ENCODE assay signal across 8 cellular contexts in the genomic region with DNA sequence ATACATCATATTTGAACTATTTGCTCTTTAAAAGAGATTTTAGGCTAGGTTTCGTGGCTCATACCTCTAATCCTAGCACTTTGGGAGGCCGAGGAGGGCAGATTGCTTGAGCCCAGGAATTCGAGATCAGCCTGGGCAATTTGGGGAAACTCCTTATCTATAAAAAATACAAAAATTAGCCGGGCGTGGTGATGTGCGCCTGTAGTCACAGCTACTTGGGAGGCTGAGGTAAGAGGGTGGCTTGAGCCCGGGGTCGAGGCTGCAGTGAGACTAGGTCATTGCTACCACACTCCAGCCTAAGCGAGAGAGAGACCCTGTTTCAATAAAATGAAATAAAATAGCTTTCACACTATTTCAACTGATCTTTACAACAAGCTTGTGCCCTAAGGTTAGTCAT. TPM values are rescaled to one million over a fixed set of nuclear protein-coding genes. Genes with fewer than 3 reads are reported as not detected.
DNase-seq lines count a peak whose midpoint lies in the region; ATAC-seq and TF ChIP-seq lines count a peak whose summit lies in the region.

No MANE protein-coding gene starts in this region.

- H3K27ac Mint-ChIP-seq in WTC11: no peak overlapping the region

- peaks cover 2% of the 10 kb centered on the region for H3K36me3 Mint-ChIP-seq in WTC11

- peaks cover 2% of the 10 kb centered on the region; the same call in 1 of the 2 replicates for H3K27me3 Mint-ChIP-seq in WTC11 (ENCODE audit: low read depth)

- H3K27me3 ChIP-seq in HCT116 (ENCODE audit: insufficient read depth, low read length) (no peaks in the 10 kb centered on the region), gastroesophageal sphincter (no peaks in the 10 kb centered on the region), skeletal muscle tissue (ENCODE audit: control insufficient read depth in 3 of 3, insufficient read depth in 3 of 3, low read length in 3 of 3) (no peaks in the 10 kb centered on the region), H7 (ENCODE audit: control insufficient read depth, insufficient read depth, low read length) (no peaks in the 10 kb centered on the region)

- WGBS in gastroesophageal sphincter (ENCODE audit: low coverage in 1 of 2), 2 donors: 78 to 80% methylated on average over 6 to 9 of the region's 9 CpGs

- peaks cover 9 to 21% of the 10 kb centered on the region in 2 experiments for H3K4me1 ChIP-seq in HCT116 (ENCODE audit: control insufficient read depth in 1 of 2, insufficient read depth in 2 of 2, low read length in 2 of 2)
- peaks cover 0 to 71% (median 18%) of the 10 kb centered on the region in 3 donors for H3K4me1 ChIP-seq in gastroesophageal sphincter
- H3K4me1 ChIP-seq in skeletal muscle tissue (ENCODE audit: control insufficient read depth in 3 of 3, insufficient read depth in 3 of 3, low read length in 3 of 3): peaks cover 23 to 49% (median 24%) of the 10 kb centered on the region in 3 donors

- POLR2A ChIA-PET in HCT116 (lab: Charles Lee): no interaction called here
- POLR2A ChIA-PET in WTC11 (lab: Charles Lee): no interaction called here

- TSS peak; percentile 18 for BruUV-seq in HCT116 (replicated peaks; lab: Mats Ljungman, UMichigan)

- peaks cover 68% of the 10 kb centered on the region for H3K79me2 ChIP-seq in HCT116 (ENCODE audit: insufficient read depth, low read length)

- CTCF ChIA-PET in HCT116 (lab: Charles Lee) (no interaction called here), WTC11 (lab: Charles Lee) (no interaction called here)

- peak overlapping the region; percentile 97 for H3K4me3 Mint-ChIP-seq in WTC11

- RAD21 ChIA-PET in HCT116 (lab: Charles Lee; ENCODE audit: low non-redundant PET in 1 of 2, low total read pairs in 2 of 2, uncharacterized antibody in 2 of 2, unreplicated experiment in 2 of 2): no interaction called here

- TF ChIP-seq RAD21 in HCT116 (IDR thresholded peaks at IDR 0.05; ENCODE audit: low read depth): no peak

- no peak overlapping the region for H2AFZ ChIP-seq in HCT116 (ENCODE audit: low read depth, low read length, poor library complexity, severe bottlenecking)

- H3K4me3 ChIP-seq in HCT116 (replicated peaks in 1 of 2; ENCODE audit: low read depth in 1 of 2, low read length in 2 of 2): peak overlapping the region; percentile 73 to 95
- H3K4me3 ChIP-seq in gastroesophageal sphincter: peak overlapping the region; percentile 59 to 90
- peak overlapping the region; percentile 81 to 99 (median 84) for H3K4me3 ChIP-seq in skeletal muscle tissue (ENCODE audit: low read length in 3 of 3)
- H3K4me3 ChIP-seq in H7 (ENCODE audit: insufficient read depth, low read depth, low read length): no peak overlapping the region

- DNase-seq in HCT116 (ENCODE audit: low read depth, low spot score) (no peak), WTC11 (ENCODE audit: low spot score) (no peak), A172 (ENCODE audit: low spot score) (no peak), H7 (no peak)

- intact Hi-C loops in HCT116 (cut with micrococcal nuclease): no loop called here

- TF ChIP-seq EP300 in gastroesophageal sphincter (IDR thresholded peaks at IDR 0.05): no peak

- H3K9ac ChIP-seq in HCT116 (ENCODE audit: low read length) (peak overlapping the region; percentile 83), skeletal muscle tissue (ENCODE audit: low read depth in 1 of 3, low read length in 3 of 3) (peak overlapping the region; percentile 82 to 94 (median 83))

- H3K9me2 ChIP-seq in HCT116 (ENCODE audit: insufficient read depth): no peaks in the 10 kb centered on the region

- peak overlapping the region; percentile 58; the same call in 1 of the 2 replicates for H3K27ac ChIP-seq in HCT116 (ENCODE audit: low read depth, low read length)
- H3K27ac ChIP-seq in gastroesophageal sphincter: peak overlapping the region in 3 of 4 donors; percentile 80 to 86 (median 83)
- H3K27ac ChIP-seq in skeletal muscle tissue (ENCODE audit: low read depth, low read length): peak overlapping the region; percentile 73

- ATAC-seq in HCT116 (no peak), WTC11 (no peak), gastroesophageal sphincter (no peak), GM21786 (IDR thresholded peaks at IDR 0.05; ENCODE audit: unreplicated experiment) (no peak), GM18867 (IDR thresholded peaks at IDR 0.05; ENCODE audit: unreplicated experiment) (no peak)

- H3K4me1 Mint-ChIP-seq in WTC11: peaks cover 18% of the 10 kb centered on the region

- H3K9me3 ChIP-seq in HCT116 (ENCODE audit: control insufficient read depth in 1 of 2, insufficient read depth in 1 of 2, low read depth in 1 of 2, low read length in 2 of 2): no peaks in the 10 kb centered on the region
- H3K9me3 ChIP-seq in gastroesophageal sphincter: no peaks in the 10 kb centered on the region
- no peaks in the 10 kb centered on the region for H3K9me3 ChIP-seq in skeletal muscle tissue (ENCODE audit: control insufficient read depth in 3 of 3, low read length in 3 of 3)

- H4K20me1 ChIP-seq in HCT116 (ENCODE audit: insufficient read depth): no peaks in the 10 kb centered on the region; the same call in 1 of the 2 replicates

- H3K4me2 ChIP-seq in HCT116 (ENCODE audit: low read length): peak overlapping the region; percentile 76

- H3K36me3 ChIP-seq in HCT116 (ENCODE audit: control insufficient read depth in 1 of 2, insufficient read depth in 2 of 2, low read length in 2 of 2) (peaks cover 3 to 4% of the 10 kb centered on the region in 2 experiments; a peak in 2 of 4 replicates), gastroesophageal sphincter (peaks cover 0 to 10% of the 10 kb centered on the region in 2 donors), skeletal muscle tissue (ENCODE audit: control insufficient read depth in 3 of 3, insufficient read depth in 3 of 3, low read length in 3 of 3) (peaks cover 0 to 9% (median 0%) of the 10 kb centered on the region in 3 donors), H7 (replicated peaks; ENCODE audit: control insufficient read depth, insufficient read depth, low read length) (no peaks in the 10 kb centered on the region)

- TF ChIP-seq POLR2A in HCT116 (IDR thresholded peaks at IDR 0.05; ENCODE audit: borderline replicate concordance, extremely low read depth, insufficient read depth, insufficient read length) (no peak), gastroesophageal sphincter (IDR thresholded peaks at IDR 0.05) (no peak)

- no peak for TF ChIP-seq CTCF in HCT116 (IDR thresholded peaks at IDR 0.05 in 2 of 3, conservative IDR thresholded peaks at IDR 0.05 in 1 of 3; ENCODE audit: borderline replicate concordance in 1 of 3, insufficient read depth in 1 of 3, low read depth in 2 of 3, low read length in 2 of 3)
- no peak for TF ChIP-seq CTCF in WTC11 (IDR thresholded peaks at IDR 0.05)
- TF ChIP-seq CTCF in gastroesophageal sphincter (IDR thresholded peaks at IDR 0.05): no peak

- no peaks in the 10 kb centered on the region for H3K9me3 Mint-ChIP-seq in WTC11

TF ChIP-seq in HCT116, 20 proteins besides CTCF, POLR2A, EP300 and RAD21 (continues in another document):
- TF ChIP-seq MAX (IDR thresholded peaks at IDR 0.05) (no peak), ZNF274 (IDR thresholded peaks at IDR 0.05; ENCODE audit: low read depth, low read length) (no peak)

TF ChIP-seq in WTC11, 78 proteins besides CTCF, POLR2A, EP300 and RAD21:
- TF ChIP-seq RELA (CRISPR knock-in tag; IDR thresholded peaks at IDR 0.05; ENCODE audit: borderline replicate concordance): no peak
- TF ChIP-seq, protein P1, sequence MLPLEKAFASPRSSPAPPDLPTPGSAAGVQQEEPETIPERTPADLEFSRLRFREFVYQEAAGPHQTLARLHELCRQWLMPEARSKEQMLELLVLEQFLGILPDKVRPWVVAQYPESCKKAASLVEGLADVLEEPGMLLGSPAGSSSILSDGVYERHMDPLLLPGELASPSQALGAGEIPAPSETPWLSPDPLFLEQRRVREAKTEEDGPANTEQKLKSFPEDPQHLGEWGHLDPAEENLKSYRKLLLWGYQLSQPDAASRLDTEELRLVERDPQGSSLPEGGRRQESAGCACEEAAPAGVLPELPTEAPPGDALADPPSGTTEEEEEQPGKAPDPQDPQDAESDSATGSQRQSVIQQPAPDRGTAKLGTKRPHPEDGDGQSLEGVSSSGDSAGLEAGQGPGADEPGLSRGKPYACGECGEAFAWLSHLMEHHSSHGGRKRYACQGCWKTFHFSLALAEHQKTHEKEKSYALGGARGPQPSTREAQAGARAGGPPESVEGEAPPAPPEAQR (CRISPR knock-in tag; IDR thresholded peaks at IDR 0.05): no peak
- TF ChIP-seq ZNF121 (CRISPR knock-in tag; IDR thresholded peaks at IDR 0.05): no peak
- no peak for TF ChIP-seq ZBTB21 (CRISPR knock-in tag; IDR thresholded peaks at IDR 0.05; ENCODE audit: borderline replicate concordance)
- no peak for TF ChIP-seq TP53 (CRISPR knock-in tag; IDR thresholded peaks at IDR 0.05)

RNA-seq across cellular contexts. Expression of gene MRPL22, which starts 0.5 kb away (rescaled TPM):
- total RNA-seq in HCT116 (2021; ENCODE audit: unreplicated experiment) (68.3 TPM), WTC11 (2021) (52.0 to 62.3 TPM (median 60.1 TPM) in 3 replicates), gastroesophageal sphincter (10 to 100 TPM; 14.8 to 23.5 (median 20.5) TPM), skeletal muscle tissue (12.5 TPM)
- polyA plus RNA-seq in HCT116 (2012): 74.6 and 96.9 TPM in 2 replicates
- 37.9 and 58.5 TPM in 2 replicates for total RNA-seq in A172 (2014; rRNA removed; shearing (Covaris generic))
- total RNA-seq in H7 (2014; rRNA removed; shearing (Covaris generic)): 19.1 and 45.1 TPM in 2 replicates

RNA-seq across cellular contexts. Expression of gene GEMIN5, which starts 2.4 kb away (rescaled TPM):
- total RNA-seq in HCT116 (2021; ENCODE audit: unreplicated experiment) (35.9 TPM), WTC11 (2021) (25.9 to 34.8 TPM (median 27.2 TPM) in 3 replicates), gastroesophageal sphincter (10 to 100 TPM; 15.8 to 30.0 (median 19.4) TPM), skeletal muscle tissue (18.8 TPM)
- 8.8 and 11.1 TPM in 2 replicates for polyA plus RNA-seq in HCT116 (2012)
- total RNA-seq in A172 (2014; rRNA removed; shearing (Covaris generic)): 29.2 and 37.2 TPM in 2 replicates
- total RNA-seq in H7 (2014; rRNA removed; shearing (Covaris generic)): 33.2 and 38.4 TPM in 2 replicates
